8 cellular contexts compared by ENCODE assay signal in the genomic region with DNA sequence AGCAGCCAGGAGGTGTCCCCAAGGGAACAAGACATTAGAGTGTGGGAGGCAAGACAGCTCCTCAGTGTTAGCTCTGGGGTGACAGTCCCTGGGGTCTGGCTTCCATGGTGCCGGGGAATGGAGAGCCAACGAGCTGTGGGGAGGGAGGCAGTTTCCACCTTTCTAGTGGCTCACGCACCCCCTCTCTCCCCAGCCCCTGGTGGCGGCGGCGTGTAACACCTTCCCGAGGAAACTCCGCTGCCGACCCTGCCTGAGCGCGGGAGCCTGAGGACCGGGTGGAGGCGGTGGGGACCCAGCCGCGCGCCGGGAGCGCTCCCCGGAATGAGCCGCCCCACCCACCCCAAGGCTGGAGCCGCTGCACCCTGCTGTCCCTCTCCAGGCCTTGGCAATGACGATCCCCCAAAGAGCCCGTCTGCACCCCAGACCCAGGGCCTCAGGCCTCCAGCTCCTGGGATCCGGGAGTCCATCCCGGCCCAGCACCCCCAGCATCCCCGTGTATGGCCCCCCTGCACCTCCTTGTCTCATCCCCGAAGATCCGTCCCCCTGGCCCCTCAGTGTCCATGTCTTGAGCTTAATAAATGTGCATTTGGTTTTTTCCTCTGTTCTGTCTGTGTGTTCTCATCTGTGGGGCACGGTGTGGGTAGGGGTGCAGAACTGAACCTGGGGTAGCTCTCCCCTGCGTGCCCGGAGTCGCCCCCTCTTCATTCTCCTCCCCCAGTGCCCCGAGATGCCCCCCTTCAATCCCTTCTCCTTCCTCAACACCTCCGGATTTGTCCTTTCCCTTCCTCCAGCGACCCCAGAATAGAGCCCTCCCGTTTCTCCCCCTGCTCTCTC. TPM values are rescaled to one million over a fixed set of nuclear protein-coding genes. Genes with fewer than 3 reads are reported as not detected.
DNase-seq lines count a peak whose midpoint lies in the region; ATAC-seq, FAIRE-seq and TF ChIP-seq lines count a peak whose summit lies in the region.

No MANE protein-coding gene starts in this region.

- no peak for FAIRE-seq in astrocyte (lab: Jason Lieb, UNC)

- peak overlapping the region; percentile 89 for H2AFZ ChIP-seq in astrocyte (ENCODE audit: low read depth, low read length)

- H3K27me3 Mint-ChIP-seq in astrocyte (ENCODE audit: low read depth, unreplicated experiment): peaks cover 21% of the 10 kb centered on the region

- H3K36me3 Mint-ChIP-seq in astrocyte (ENCODE audit: low read depth, unreplicated experiment): peaks cover 6% of the 10 kb centered on the region

- H3K4me2 ChIP-seq in BLaER1 (peak overlapping the region; percentile 100), astrocyte (ENCODE audit: low read length) (peak overlapping the region; percentile 98)

- H3K4me3 ChIP-seq in BLaER1: peak overlapping the region; percentile 87
- peak overlapping the region; percentile 80 for H3K4me3 ChIP-seq in astrocyte (ENCODE audit: insufficient read depth, low read depth, low read length)

- H4K20me1 ChIP-seq in BLaER1 (peaks cover 39% of the 10 kb centered on the region), astrocyte (ENCODE audit: insufficient read depth, low read length) (peaks cover 22% of the 10 kb centered on the region)

- H3K9me3 Mint-ChIP-seq in astrocyte (ENCODE audit: unreplicated experiment): no peaks in the 10 kb centered on the region

- peaks cover 25% of the 10 kb centered on the region for H3K79me2 ChIP-seq in astrocyte (ENCODE audit: insufficient read depth, low read length)

- H3K4me1 ChIP-seq in BLaER1 (peaks cover 63% of the 10 kb centered on the region), astrocyte (ENCODE audit: insufficient read depth, low read length) (peaks cover 6% of the 10 kb centered on the region)

- H3K27me3 ChIP-seq in BLaER1 (no peaks in the 10 kb centered on the region), astrocyte (ENCODE audit: insufficient read depth, low read length) (no peaks in the 10 kb centered on the region)

- H3K9me3 ChIP-seq in BLaER1 (no peaks in the 10 kb centered on the region), astrocyte (ENCODE audit: insufficient read depth, low read depth, low read length) (no peaks in the 10 kb centered on the region)

- H3K4me1 Mint-ChIP-seq in astrocyte (ENCODE audit: low read depth, unreplicated experiment): peaks cover 12% of the 10 kb centered on the region

- peak overlapping the region; percentile 88 for H3K27ac ChIP-seq in BLaER1
- peak overlapping the region; percentile 42 for H3K27ac ChIP-seq in astrocyte (ENCODE audit: low read depth, low read length)

- DNase-seq in T-helper 1 cell (peak; percentile 47 to 74 (median 62)), astrocyte (ENCODE audit: low read depth) (no peak), islet precursor cell (peak; percentile 77), medulla oblongata (ENCODE audit: extremely low spot score) (no peak)
- DNase-seq in stimulated activated CD4-positive, alpha-beta T cell treated with anti-CD3 and anti-CD28 coated beads, Interleukin-2, amount 100 ng/mL, for 48 hours: peak; percentile 73 to 74

- H3K27ac Mint-ChIP-seq in astrocyte (ENCODE audit: unreplicated experiment): no peak overlapping the region

- H3K4me3 Mint-ChIP-seq in astrocyte (ENCODE audit: unreplicated experiment): peak overlapping the region; percentile 93

- ATAC-seq in HG02798 (IDR thresholded peaks at IDR 0.05; ENCODE audit: poor library complexity, unreplicated experiment) (peak; percentile 44), HG03571 (IDR thresholded peaks at IDR 0.05; ENCODE audit: unreplicated experiment) (no peak)

- H3K36me3 ChIP-seq in BLaER1: peaks cover 29% of the 10 kb centered on the region
- H3K36me3 ChIP-seq in astrocyte (ENCODE audit: insufficient read depth, low read length): peaks cover 12% of the 10 kb centered on the region

- TF ChIP-seq CTCF in astrocyte (IDR thresholded peaks at IDR 0.05; ENCODE audit: insufficient read depth, low read depth, low read length): peak; percentile 36

- H3K9ac ChIP-seq in BLaER1 (peak overlapping the region; percentile 85), astrocyte (ENCODE audit: low read length) (peak overlapping the region; percentile 93)

RNA-seq across cellular contexts. Expression of a gene that starts 0.6 kb away (rescaled TPM):
- 96.9 and 108 TPM in 2 replicates for total RNA-seq in astrocyte

RNA-seq across cellular contexts. Expression of a gene that starts 10.9 kb away (rescaled TPM):
- total RNA-seq in astrocyte: 0.65 TPM in 1 of 2 replicates, not detected in the other

RNA-seq across cellular contexts. Expression of a gene that starts 15.3 kb away (rescaled TPM):
- total RNA-seq in astrocyte: 0.52 and 1.1 TPM in 2 replicates

RNA-seq across cellular contexts. Expression of a gene that starts 19.1 kb away (rescaled TPM):
- total RNA-seq in astrocyte: 0.20 and 0.29 TPM in 2 replicates

RNA-seq across cellular contexts. Expression of a gene that starts 38.3 kb away (rescaled TPM):
- total RNA-seq in astrocyte: not detected in 2 replicates

Comparison
In these comparisons a context has a peak if more than half of its experiments do, and no peak if none do; other contexts are left out.
1. DNase-seq: peak in T-helper 1 cell (5 of 5), islet precursor cell (single experiment) and stimulated activated CD4-positive, alpha-beta T cell treated with anti-CD3 and anti-CD28 coated beads, Interleukin-2, amount 100 ng/mL, for 48 hours (2 of 2); none in astrocyte (single experiment) and medulla oblongata (single experiment).